In genomic region chr3:184229424-184230080, GRCh38 we compare ENCODE assay signal across 8 cellular contexts. TPM values are rescaled to one million over a fixed set of nuclear protein-coding genes. Genes with fewer than 3 reads are reported as not detected.
DNase-seq lines count a peak whose midpoint lies in the region; ATAC-seq and TF ChIP-seq lines count a peak whose summit lies in the region.

Gene VWA5B2 (plus strand): TSS chr3:184229585. CDS start chr3:184230529, 944 bp downstream.

- H3K27me3 ChIP-seq in MM.1S (replicated peaks; ENCODE audit: insufficient read depth, low read length) (peaks cover 70% of the 10 kb centered on the region), iPS-15b (ENCODE audit: control insufficient read depth, insufficient read depth, low read length) (peaks cover 58% of the 10 kb centered on the region), skeletal muscle tissue (ENCODE audit: control insufficient read depth in 3 of 3, insufficient read depth in 3 of 3, low read length in 3 of 3) (peaks cover 47 to 61% (median 54%) of the 10 kb centered on the region in 3 donors)

- TF ChIP-seq CTCF in MM.1S (IDR thresholded peaks at IDR 0.05; ENCODE audit: low read length), result peak; percentile 31; the same call in 1 of the 2 replicates

- H3K4me1 ChIP-seq in MM.1S (ENCODE audit: low read length) (no peaks in the 10 kb centered on the region), iPS-15b (ENCODE audit: control insufficient read depth, insufficient read depth, low read length) (no peaks in the 10 kb centered on the region), skeletal muscle tissue (ENCODE audit: control insufficient read depth in 3 of 3, insufficient read depth in 3 of 3, low read length in 3 of 3) (peaks cover 5 to 10% (median 10%) of the 10 kb centered on the region in 3 donors)

- H3K9me2 ChIP-seq in MM.1S (replicated peaks; ENCODE audit: insufficient read depth, low read length), result no peaks in the 10 kb centered on the region

- H3F3A ChIP-seq in MM.1S (ENCODE audit: insufficient read depth, low read length), result no peaks in the 10 kb centered on the region

- no peaks in the 10 kb centered on the region for H4K20me1 ChIP-seq in MM.1S (ENCODE audit: insufficient read depth, low read length)

- H3K9me3 ChIP-seq in MM.1S (replicated peaks; ENCODE audit: insufficient read depth, low read length) (no peaks in the 10 kb centered on the region), iPS-15b (ENCODE audit: control insufficient read depth, insufficient read depth, low read length) (no peaks in the 10 kb centered on the region), skeletal muscle tissue (ENCODE audit: control insufficient read depth in 3 of 3, low read length in 3 of 3) (no peaks in the 10 kb centered on the region)

- H3K27ac ChIP-seq in MM.1S (ENCODE audit: low read length), result no peak within 1 kb of the TSS
- no peak within 1 kb of the TSS for H3K27ac ChIP-seq in skeletal muscle tissue (ENCODE audit: low read depth, low read length)

- DNase-seq in DMS79 (lab: John Stamatoyannopoulos, UW) (peak; percentile 24), MM.1S (peak; percentile 89), T follicular helper cell (ENCODE audit: low read depth) (peak; percentile 63), amniotic epithelial cell (ENCODE audit: low read depth) (peak; percentile 6), SKM-1 (lab: John Stamatoyannopoulos, UW; ENCODE audit: unreplicated experiment) (no peak)

- peak within 1 kb of the TSS; percentile 67 for H2AFZ ChIP-seq in MM.1S (ENCODE audit: low read length)

- H3K36me3 ChIP-seq in MM.1S (replicated peaks; ENCODE audit: insufficient read depth, low read length) (no peaks in the 10 kb centered on the region), iPS-15b (ENCODE audit: control insufficient read depth, insufficient read depth, low read length) (no peaks in the 10 kb centered on the region), skeletal muscle tissue (ENCODE audit: control insufficient read depth in 3 of 3, insufficient read depth in 3 of 3, low read length in 3 of 3) (no peaks in the 10 kb centered on the region)

- peak; percentile 70 for ATAC-seq in GM21825 (IDR thresholded peaks at IDR 0.05; ENCODE audit: unreplicated experiment)

- H3K9ac ChIP-seq in MM.1S (ENCODE audit: low read length) (peak within 1 kb of the TSS; percentile 4; the same call in 1 of the 2 replicates), iPS-15b (ENCODE audit: low read depth, low read length) (no peak within 1 kb of the TSS), skeletal muscle tissue (ENCODE audit: low read depth in 1 of 3, low read length in 3 of 3) (peak within 1 kb of the TSS in 2 of 3 donors; percentile 32 to 45)

- H3K4me2 ChIP-seq in MM.1S (ENCODE audit: low read depth, low read length), result peak within 1 kb of the TSS; percentile 100

- H3K4me3 ChIP-seq in MM.1S (ENCODE audit: low read length), result peak within 1 kb of the TSS; percentile 75
- H3K4me3 ChIP-seq in iPS-15b (ENCODE audit: low read depth, low read length), result peak within 1 kb of the TSS; percentile 65
- H3K4me3 ChIP-seq in skeletal muscle tissue (ENCODE audit: low read length in 3 of 3), result peak within 1 kb of the TSS; percentile 23 to 67 (median 66)

- H3K79me2 ChIP-seq in MM.1S (ENCODE audit: low read length), result no peaks in the 10 kb centered on the region

RNA-seq across cellular contexts. Expression of gene VWA5B2, which starts in this region (rescaled TPM):
- not detected for total RNA-seq in skeletal muscle tissue
